Comparison of ENCODE assay signal across 27 cellular contexts in the genomic region with DNA sequence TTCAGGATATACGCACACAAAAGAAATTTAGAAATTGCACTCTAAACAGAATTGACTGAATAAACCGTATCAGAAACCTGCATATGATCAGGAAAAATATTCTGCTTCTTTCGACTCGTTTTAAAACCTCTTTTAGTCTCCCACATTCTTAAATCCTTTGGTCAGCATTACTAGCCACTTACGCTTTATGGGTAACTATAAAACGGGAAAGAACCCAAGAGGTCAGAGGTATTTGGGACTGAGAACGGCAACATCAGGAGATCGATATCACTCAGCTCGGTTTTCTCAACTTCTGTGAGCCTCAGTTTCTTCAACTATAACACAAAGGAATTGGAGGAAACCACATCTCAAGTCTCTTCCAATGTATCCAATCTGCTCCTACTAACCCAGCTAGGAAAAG. TPM values are rescaled to one million over a fixed set of nuclear protein-coding genes. Genes with fewer than 3 reads are reported as not detected.
DNase-seq lines count a peak whose midpoint lies in the region; ATAC-seq and TF ChIP-seq lines count a peak whose summit lies in the region.
"Had no signal": no experiment of that assay in that cellular context is flagged by ENCODE, and none has a peak within 500 bp of the region (broad histone marks: within the 10 kb centered on the region; RNA-seq: fewer than 3 reads in every experiment).

No MANE protein-coding gene starts in this region.

- no peak for TF ChIP-seq POLR2A in prostate gland (IDR thresholded peaks at IDR 0.05)

- H3K4me3 Mint-ChIP-seq in T-helper 17 cell, result no peak overlapping the region
- H3K4me3 Mint-ChIP-seq in activated naive CD8-positive, alpha-beta T cell treated with anti-CD3 and anti-CD28 coated beads for 36 hours, result no peak overlapping the region
- H3K4me3 Mint-ChIP-seq: CD8-positive, alpha-beta T cell; HFFc6 had no signal

- H3K4me1 Mint-ChIP-seq in T-helper 17 cell, result peaks cover 9% of the 10 kb centered on the region
- peaks cover 9% of the 10 kb centered on the region for H3K4me1 Mint-ChIP-seq in activated naive CD8-positive, alpha-beta T cell treated with anti-CD3 and anti-CD28 coated beads for 36 hours

- in situ Hi-C loops in Panc1 (cut with HindIII; ENCODE audit: low pct_unique_long_range_greater_than_20kb, low sequenced_read_pairs), result no loop called here

- H3K27me3 Mint-ChIP-seq in T-helper 17 cell, result no peaks in the 10 kb centered on the region
- H3K27me3 Mint-ChIP-seq in activated naive CD8-positive, alpha-beta T cell treated with anti-CD3 and anti-CD28 coated beads for 36 hours, result no peaks in the 10 kb centered on the region

- POLR2A ChIA-PET in Panc1 (lab: Charles Lee), result interaction anchor here (0.6 kb wide), 1 partner anchor 83 kb away, joined by 8 read pairs; no protein-coding TSS in a partner anchor

- ATAC-seq in Panc1 (no peak), T-helper 17 cell (no peak), left lobe of liver (peak; percentile 65), HG03565 (IDR thresholded peaks at IDR 0.05; ENCODE audit: unreplicated experiment) (no peak)
- ATAC-seq: CD8-positive, alpha-beta T cell; GM12878 had no signal

- H3K36me3 ChIP-seq in Panc1 (ENCODE audit: control insufficient read depth, insufficient read depth, low read length) (peaks cover 8% of the 10 kb centered on the region), prostate gland (no peaks in the 10 kb centered on the region), SJCRH30 (peaks cover 43% of the 10 kb centered on the region)

- H3K27me3 ChIP-seq in Panc1 (ENCODE audit: control insufficient read depth, insufficient read depth, low read length) (no peaks in the 10 kb centered on the region), prostate gland (replicated peaks; ENCODE audit: insufficient read depth) (no peaks in the 10 kb centered on the region), SJCRH30 (no peaks in the 10 kb centered on the region)
- H3K27me3 ChIP-seq: SJSA1 had no signal

- no peaks in the 10 kb centered on the region for H3K9me3 ChIP-seq in Panc1 (ENCODE audit: control insufficient read depth, insufficient read depth, low read depth, low read length)
- H3K9me3 ChIP-seq in T-helper 17 cell (ENCODE audit: control insufficient read depth, low read length, poor library complexity, severe bottlenecking), result no peaks in the 10 kb centered on the region
- no peaks in the 10 kb centered on the region for H3K9me3 ChIP-seq in prostate gland
- no peaks in the 10 kb centered on the region for H3K9me3 ChIP-seq in SJCRH30 (replicated peaks)
- H3K9me3 ChIP-seq: HAP-1, SJSA1 had no signal

- H3K4me3 ChIP-seq in Panc1 (ENCODE audit: low read depth in 2 of 2, low read length in 2 of 2), result no peak overlapping the region
- no peak overlapping the region for H3K4me3 ChIP-seq in prostate gland
- H3K4me3 ChIP-seq in SJCRH30, result no peak overlapping the region
- H3K4me3 ChIP-seq: GM12878, HAP-1, SJSA1 had no signal

- no peaks in the 10 kb centered on the region for H3K9me3 Mint-ChIP-seq in activated naive CD8-positive, alpha-beta T cell treated with anti-CD3 and anti-CD28 coated beads for 36 hours
- H3K9me3 Mint-ChIP-seq: CD8-positive, alpha-beta T cell; HFFc6 had no signal

- CTCF ChIA-PET in Panc1 (lab: Charles Lee), result no interaction called here

- H3K27ac Mint-ChIP-seq in T-helper 17 cell, result peak overlapping the region; percentile 83
- H3K27ac Mint-ChIP-seq in activated naive CD8-positive, alpha-beta T cell treated with anti-CD3 and anti-CD28 coated beads for 36 hours, result no peak overlapping the region
- H3K27ac Mint-ChIP-seq: CD8-positive, alpha-beta T cell; HFFc6 had no signal

- no TSS peak for BruUV-seq in Panc1 (replicated peaks; lab: Mats Ljungman, UMichigan)

- 63% methylated on average over 9 of the region's 9 CpGs for WGBS in prostate gland

- H3K4me1 ChIP-seq in Panc1 (ENCODE audit: control insufficient read depth, insufficient read depth, low read length) (0 out of 2 replicates have a peak, but pooled peaks cover 3% of the 10 kb centered on the region), prostate gland (replicated peaks) (peaks cover 19% of the 10 kb centered on the region), SJCRH30 (peaks cover 13% of the 10 kb centered on the region)
- H3K4me1 ChIP-seq: HAP-1 had no signal

- H3K27ac ChIP-seq in Panc1 (ENCODE audit: low read length) (peak overlapping the region; percentile 52; the same call in 1 of the 2 replicates), prostate gland (peak overlapping the region; percentile 33 to 57), SJCRH30 (no peak overlapping the region)
- H3K27ac ChIP-seq: SJSA1 had no signal

- intact Hi-C loops in Panc1 (cut with micrococcal nuclease; ENCODE audit: unreplicated experiment) (no loop called here), prostate gland (cut with DNase I) (no loop called here)

- TF ChIP-seq CTCF in Panc1 (IDR thresholded peaks at IDR 0.05) (no peak), prostate gland (IDR thresholded peaks at IDR 0.05) (no peak)

- H3K36me3 Mint-ChIP-seq in T-helper 17 cell (ENCODE audit: low read depth), result peaks cover 11% of the 10 kb centered on the region
- H3K36me3 Mint-ChIP-seq in activated naive CD8-positive, alpha-beta T cell treated with anti-CD3 and anti-CD28 coated beads for 36 hours, result peaks cover 11% of the 10 kb centered on the region

- DNase-seq in Panc1 (ENCODE audit: low read depth, low spot score) (no peak), T-helper 17 cell (no peak), left lobe of liver (ENCODE audit: low spot score) (no peak), prostate gland (ENCODE audit: low spot score) (no peak), SJCRH30 (no peak)
- no peak for DNase-seq in activated naive CD8-positive, alpha-beta T cell treated with anti-CD3 and anti-CD28 coated beads for 36 hours
- DNase-seq: C1 segment of cervical spinal cord; CD8-positive, alpha-beta T cell; DMS 273 treated with DMSO at 0.1 percent for 48 hours; DMS79; GDM1; GOT3; HFFc6; KBM-7; MM.1S; NCI-H1417; NCI-H1694 treated with DMSO at 0.1 percent for 48 hours; NCI-H2081; NCI-H2171; NCI-H345; NCI-H510A treated with DMSO at 0.1 percent for 48 hours; OCI-M1 had no signal

RNA-seq across cellular contexts. Expression of gene ANGPTL7, which starts 36.4 kb away (rescaled TPM):
- total RNA-seq in Panc1 (2021; ENCODE audit: unreplicated experiment) (not detected), T-helper 17 cell (not detected), left lobe of liver (not detected), prostate gland (under 1 TPM in 1 of 2 donors, not detected in 1; 0.80 TPM)
- polyA plus RNA-seq in Panc1 (2012; ENCODE audit: insufficient read length), result not detected
- not detected in 2 replicates for total RNA-seq in SJCRH30 (2014; rRNA removed; shearing (Covaris generic))
- total RNA-seq in activated naive CD8-positive, alpha-beta T cell treated with anti-CD3 and anti-CD28 coated beads for 36 hours, result not detected
- total RNA-seq: A673; CD8-positive, alpha-beta T cell; GM12878; HFFc6; SJSA1 had no signal

RNA-seq across cellular contexts. Expression of gene EXOSC10, which starts 53.1 kb away (rescaled TPM):
- total RNA-seq in Panc1 (2021; ENCODE audit: unreplicated experiment) (93.1 TPM), T-helper 17 cell (10 to 100 TPM; 73.8 to 82.7 TPM), left lobe of liver (17.2 TPM), prostate gland (10 to 100 TPM; 51.6 to 65.0 TPM)
- polyA plus RNA-seq in Panc1 (2012; ENCODE audit: insufficient read length), result 67.5 TPM
- total RNA-seq in SJCRH30 (2014; rRNA removed; shearing (Covaris generic)), result 93.1 and 97.5 TPM in 2 replicates
- 10 to 100 TPM; 80.9 to 93.2 TPM for total RNA-seq in activated naive CD8-positive, alpha-beta T cell treated with anti-CD3 and anti-CD28 coated beads for 36 hours
